Comparison of ENCODE assay signal across 14 cellular contexts in the genomic region with DNA sequence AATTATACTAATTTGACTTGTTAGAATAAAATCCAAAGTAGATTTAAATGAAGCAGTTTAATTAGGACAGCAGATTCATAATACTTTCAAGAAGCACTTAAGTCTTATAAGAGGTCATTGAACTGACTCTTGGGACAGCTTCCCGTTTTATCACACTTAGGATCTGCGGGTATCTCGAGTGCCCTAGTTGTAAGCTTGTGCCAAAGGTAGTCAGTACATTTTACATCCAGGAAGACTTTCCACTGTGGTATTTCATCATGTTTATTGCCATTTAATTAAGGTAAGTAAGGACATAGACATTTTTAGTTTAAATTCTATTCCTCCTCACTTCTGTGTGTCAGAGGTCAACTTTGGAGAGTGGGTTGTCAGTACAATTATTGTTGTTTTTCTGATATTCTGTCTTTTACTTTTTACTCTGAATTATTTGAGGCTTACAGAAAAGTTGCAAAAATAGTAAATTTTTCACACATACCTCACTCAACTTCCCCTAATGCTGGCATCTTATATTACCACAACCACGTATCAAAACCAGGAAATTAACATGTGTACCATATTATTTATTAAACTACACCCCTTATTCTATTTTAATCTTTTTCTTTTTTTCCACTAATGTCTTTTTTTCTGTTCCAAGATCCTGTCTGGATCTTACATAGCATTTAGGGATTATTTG.
"Had no signal": no experiment of that assay in that cellular context is flagged by ENCODE, and none has a peak within 500 bp of the region (broad histone marks: within the 10 kb centered on the region; RNA-seq: fewer than 3 reads in every experiment).

No MANE protein-coding gene starts in this region.

- DNase-seq: activated CD4-positive, alpha-beta memory T cell treated with anti-CD3 and anti-CD28 coated beads for 36 hours; activated CD4-positive, CD25-positive, alpha-beta regulatory T cell treated with anti-CD3 and anti-CD28 coated beads, Interleukin-2, amount 50 U/mL, for 72 hours; activated CD8-positive, alpha-beta memory T cell treated with anti-CD3 and anti-CD28 coated beads, Interleukin-2, amount 50 U/mL, for 48 hours; activated naive CD4-positive, alpha-beta T cell; cortex of kidney; effector CD8-positive, alpha-beta T cell; stimulated activated CD4-positive, alpha-beta T cell treated with anti-CD3 and anti-CD28 coated beads, Interleukin-4, amount 100 ng/mL, for 1 hour; stimulated activated CD8-positive, alpha-beta memory T cell treated with anti-CD3 and anti-CD28 coated beads, Interleukin-4, amount 100 ng/mL, for 48 hours; stimulated activated naive CD8-positive, alpha-beta T cell treated with anti-CD3 and anti-CD28 coated beads, Interleukin-15, amount 100 ng/mL, for 72 hours had no signal

- H3K27me3 Mint-ChIP-seq: activated CD4-positive, alpha-beta memory T cell treated with anti-CD3 and anti-CD28 coated beads for 36 hours; stimulated activated naive CD8-positive, alpha-beta T cell treated with anti-CD3 and anti-CD28 coated beads, Interleukin-15, amount 100 ng/mL, for 72 hours had no signal

- H2AFZ ChIP-seq: parathyroid adenoma had no signal

- H3K27ac Mint-ChIP-seq: activated CD4-positive, alpha-beta memory T cell treated with anti-CD3 and anti-CD28 coated beads for 36 hours; T-helper 1 cell treated with Interleukin-12 subunit alpha and Interleukin-12 subunit beta and Interleukin-4 antibody, amounts not matched to agents 30 μg/mL and 1 μg/mL, for 36 hours had no signal

- H3K4me3 ChIP-seq: cardiac muscle cell, gastroesophageal sphincter, thoracic aorta had no signal

- H3K36me3 Mint-ChIP-seq: activated CD4-positive, alpha-beta memory T cell treated with anti-CD3 and anti-CD28 coated beads for 36 hours had no signal

- H3K4me1 ChIP-seq: parathyroid adenoma had no signal

- H3K36me3 ChIP-seq: cardiac muscle cell, gastroesophageal sphincter, thoracic aorta had no signal

- H3K27me3 ChIP-seq: cardiac muscle cell, gastroesophageal sphincter had no signal

- H3K9ac ChIP-seq: parathyroid adenoma had no signal

- H3K27ac ChIP-seq: cardiac muscle cell, gastroesophageal sphincter, parathyroid adenoma had no signal

- H3K9me3 Mint-ChIP-seq: activated CD4-positive, alpha-beta memory T cell treated with anti-CD3 and anti-CD28 coated beads for 36 hours; stimulated activated naive CD8-positive, alpha-beta T cell treated with anti-CD3 and anti-CD28 coated beads, Interleukin-15, amount 100 ng/mL, for 72 hours; T-helper 1 cell treated with Interleukin-12 subunit alpha and Interleukin-12 subunit beta and Interleukin-4 antibody, amounts not matched to agents 30 μg/mL and 1 μg/mL, for 36 hours had no signal

- H3K9me3 ChIP-seq: gastroesophageal sphincter, thoracic aorta had no signal

- H3K79me2 ChIP-seq: parathyroid adenoma had no signal

- H3K4me3 Mint-ChIP-seq: activated CD4-positive, alpha-beta memory T cell treated with anti-CD3 and anti-CD28 coated beads for 36 hours; stimulated activated naive CD8-positive, alpha-beta T cell treated with anti-CD3 and anti-CD28 coated beads, Interleukin-15, amount 100 ng/mL, for 72 hours; T-helper 1 cell treated with Interleukin-12 subunit alpha and Interleukin-12 subunit beta and Interleukin-4 antibody, amounts not matched to agents 30 μg/mL and 1 μg/mL, for 36 hours had no signal

- ATAC-seq: gastroesophageal sphincter; stimulated activated naive CD8-positive, alpha-beta T cell treated with anti-CD3 and anti-CD28 coated beads, Interleukin-15, amount 100 ng/mL, for 72 hours had no signal
